10 cellular contexts compared by ENCODE assay signal in the genomic region with DNA sequence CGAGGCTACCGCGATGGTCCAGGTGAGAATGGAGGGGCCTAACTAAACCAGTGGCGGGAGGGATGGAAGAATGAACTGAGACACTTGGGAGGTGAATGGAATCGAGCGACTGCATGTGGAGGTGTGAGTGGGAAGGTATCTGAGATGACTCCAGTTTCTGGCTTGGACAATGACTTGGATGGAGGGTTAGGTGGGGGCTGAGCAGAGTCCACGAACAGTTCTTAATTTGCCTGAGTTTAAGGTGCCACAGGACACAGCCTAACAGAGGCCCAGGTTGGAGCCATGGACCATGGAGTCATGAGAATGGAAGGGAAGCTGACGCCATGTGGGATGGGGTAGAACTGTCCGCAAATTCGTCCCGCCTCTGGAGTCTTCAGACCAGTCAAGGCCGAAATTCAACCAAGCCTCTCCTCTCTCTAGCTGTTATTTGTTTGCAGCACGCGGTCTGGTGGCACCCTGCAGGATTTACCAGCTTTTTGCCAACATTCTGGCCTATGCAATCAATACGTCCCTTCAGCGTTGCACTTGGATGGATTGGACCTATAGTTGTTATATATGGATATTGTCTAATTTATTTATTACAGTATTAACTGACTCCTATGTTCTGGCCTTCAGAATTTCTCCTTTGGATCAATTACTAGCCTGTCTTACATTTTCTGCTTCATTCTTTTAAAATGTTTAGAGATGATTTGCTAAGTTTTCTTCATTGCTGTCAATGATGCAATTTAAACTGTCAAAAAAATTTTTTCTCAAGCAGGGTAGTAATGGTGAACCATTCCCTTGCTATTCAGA. TPM values are rescaled to one million over a fixed set of nuclear protein-coding genes. Genes with fewer than 3 reads are reported as not detected.
DNase-seq lines count a peak whose midpoint lies in the region; ATAC-seq and TF ChIP-seq lines count a peak whose summit lies in the region.
"Had no signal": no experiment of that assay in that cellular context is flagged by ENCODE, and none has a peak within 500 bp of the region (broad histone marks: within the 10 kb centered on the region; RNA-seq: fewer than 3 reads in every experiment).

No MANE protein-coding gene starts in this region.

- POLR2A ChIA-PET in BJ (lab: Charles Lee), result interaction anchor here (0.6 kb wide), 1 partner anchor 34 kb away, joined by 7 read pairs; no protein-coding TSS in a partner anchor
- POLR2A ChIA-PET in IMR-90 (lab: Charles Lee; ENCODE audit: unreplicated experiment), result no interaction called here

- H3K79me1 ChIP-seq in IMR-90 (ENCODE audit: low read depth in 1 of 2, low read length in 2 of 2), result peaks cover 23 to 31% of the 10 kb centered on the region in 2 experiments

- DNase-seq in BJ (ENCODE audit: low read depth) (no peak), IMR-90 (no peak), neural progenitor cell (ENCODE audit: low spot score) (no peak), glomerular visceral epithelial cell (ENCODE audit: extremely low spot score) (no peak), GM19238 (ENCODE audit: insufficient read length, low spot score) (no peak), activated gamma-delta T cell (lab: John Stamatoyannopoulos, UW) (no peak), NCI-H226 (no peak)

- H3K23ac ChIP-seq in IMR-90 (ENCODE audit: low read depth, low read length), result peak overlapping the region; percentile 92

- H3K36me3 ChIP-seq in BJ (ENCODE audit: control insufficient read depth, insufficient read depth, low read length) (peaks cover 2% of the 10 kb centered on the region; the same call in 1 of the 2 replicates), IMR-90 (ENCODE audit: control insufficient read depth, insufficient read depth, low read length) (peaks cover 11% of the 10 kb centered on the region), neural progenitor cell (no peaks in the 10 kb centered on the region)

- CTCF ChIA-PET in BJ (lab: Yijun Ruan, JAX), result interaction anchor here (0.5 to 6.5 kb wide), 11 partner anchors 10 to 325 kb away, joined by 3 to 57 read pairs (median 3); no protein-coding TSS in a partner anchor
- CTCF ChIA-PET in IMR-90 (lab: Yijun Ruan, JAX), result interaction anchor here (0.8 to 2.5 kb wide), 5 partner anchors 28 to 324 kb away, joined by 3 to 7 read pairs (median 3); partner anchors contain the start of gene MOB1A

- H3K9ac ChIP-seq in IMR-90 (ENCODE audit: low read depth, low read length) (peak overlapping the region; percentile 88), neural progenitor cell (peak overlapping the region; percentile 49)

- TF ChIP-seq POLR2A in IMR-90 (IDR thresholded peaks at IDR 0.05; ENCODE audit: low read depth, low read length), result no peak

- 0 out of 3 replicates have a peak overlapping the region, but pooled peaks have one; percentile 34 for H2BK15ac ChIP-seq in IMR-90 (ENCODE audit: low read depth, low read length)

- H3K56ac ChIP-seq in IMR-90 (ENCODE audit: extremely low read depth, insufficient read depth, low read length), result 0 out of 2 replicates have a peak overlapping the region, but pooled peaks have one; percentile 70

- peaks cover 48% of the 10 kb centered on the region for H3F3A ChIP-seq in neural progenitor cell (ENCODE audit: low read depth)

- H3K27me3 ChIP-seq in BJ (ENCODE audit: control insufficient read depth, insufficient read depth, low read length) (no peaks in the 10 kb centered on the region), IMR-90 (ENCODE audit: control insufficient read depth, insufficient read depth, low read length) (no peaks in the 10 kb centered on the region), neural progenitor cell (no peaks in the 10 kb centered on the region)

- peak overlapping the region; percentile 87 for H3K4me2 ChIP-seq in IMR-90 (ENCODE audit: low read depth, low read length)
- peak overlapping the region; percentile 94 for H3K4me2 ChIP-seq in neural progenitor cell

- dilution Hi-C loops in IMR-90 (cut with HindIII; ENCODE audit: low sequenced_read_pairs, unreplicated experiment), result no loop called here

- H4K8ac ChIP-seq in IMR-90 (ENCODE audit: low read depth in 2 of 2, low read length in 2 of 2), result peak overlapping the region; percentile 82 to 87

- H2AK5ac ChIP-seq in IMR-90 (ENCODE audit: low read depth, low read length), result peak overlapping the region; percentile 56; the same call in 1 of the 2 replicates

- peak overlapping the region; percentile 17 for H2BK5ac ChIP-seq in IMR-90 (ENCODE audit: low read depth, low read length, poor library complexity, severe bottlenecking)

- H3K9me3 Mint-ChIP-seq in neural progenitor cell, result no peaks in the 10 kb centered on the region
- H3K9me3 Mint-ChIP-seq: IgD-negative memory B cell had no signal

- H3K4ac ChIP-seq in IMR-90 (ENCODE audit: low read depth, low read length), result peak overlapping the region; percentile 86

- H4K5ac ChIP-seq in IMR-90 (ENCODE audit: low read depth, low read length), result peak overlapping the region; percentile 65

- H3K14ac ChIP-seq in IMR-90 (replicated peaks; ENCODE audit: low read depth, low read length), result peak overlapping the region; percentile 93

- peaks cover 3% of the 10 kb centered on the region for H3K4me1 Mint-ChIP-seq in neural progenitor cell

- H3K9me1 ChIP-seq in IMR-90 (ENCODE audit: insufficient read depth, low read length), result peaks cover 19% of the 10 kb centered on the region

- no peaks in the 10 kb centered on the region for H3K9me3 ChIP-seq in IMR-90 (ENCODE audit: control insufficient read depth, insufficient read depth, low read length)
- H3K9me3 ChIP-seq in neural progenitor cell (ENCODE audit: low read depth), result no peaks in the 10 kb centered on the region
- H3K9me3 ChIP-seq: mucosa of descending colon had no signal

- no peak for ATAC-seq in IMR-90 (ENCODE audit: low read depth)

- H3K27ac ChIP-seq in IMR-90 (ENCODE audit: insufficient read depth, low read length) (peak overlapping the region; percentile 54), cingulate gyrus (ENCODE audit: low read depth, low read length) (peak overlapping the region; percentile 41), neural progenitor cell (no peak overlapping the region)

- H3K4me1 ChIP-seq in IMR-90 (ENCODE audit: control insufficient read depth, insufficient read depth, low read length), result peaks cover 11% of the 10 kb centered on the region
- H3K4me1 ChIP-seq in neural progenitor cell, result peaks cover 8% of the 10 kb centered on the region

- H3K27ac Mint-ChIP-seq in neural progenitor cell, result no peak overlapping the region
- H3K27ac Mint-ChIP-seq: IgD-negative memory B cell had no signal

- no peak for TF ChIP-seq RAD21 in IMR-90 (IDR thresholded peaks at IDR 0.05; ENCODE audit: low read length)

- H4K91ac ChIP-seq in IMR-90 (ENCODE audit: insufficient read depth, low read depth, low read length), result peak overlapping the region; percentile 70; the same call in 1 of the 2 replicates

- peak overlapping the region; percentile 33; the same call in 1 of the 2 replicates for H2BK20ac ChIP-seq in IMR-90 (ENCODE audit: low read depth, low read length)

- H3K4me3 ChIP-seq in BJ (ENCODE audit: low read depth, low read length), result peak overlapping the region; percentile 53
- peak overlapping the region; percentile 68 for H3K4me3 ChIP-seq in IMR-90 (ENCODE audit: insufficient read depth, low read depth, low read length)
- H3K4me3 ChIP-seq in neural progenitor cell, result peak overlapping the region; percentile 68

- no peak overlapping the region for H3K4me3 Mint-ChIP-seq in neural progenitor cell

- WGBS in IMR-90 (ENCODE audit: extremely low coverage in 2 of 2, insufficient read length in 1 of 2), 2 experiments, result 11% methylated on average over 6 of the region's 16 CpGs; no CpG with 5 or more reads in 1 of the 2 experiments

- H2AFZ ChIP-seq in IMR-90 (replicated peaks; ENCODE audit: low read length, poor library complexity) (peak overlapping the region; percentile 99), neural progenitor cell (replicated peaks) (peak overlapping the region; percentile 99)

- H3K27me3 Mint-ChIP-seq in neural progenitor cell (ENCODE audit: insufficient read depth, low read depth), result no peaks in the 10 kb centered on the region
- H3K27me3 Mint-ChIP-seq: IgD-negative memory B cell had no signal

- H4K20me1 ChIP-seq in IMR-90 (ENCODE audit: insufficient read depth, low read length) (no peaks in the 10 kb centered on the region), neural progenitor cell (ENCODE audit: low read depth) (peaks cover 3% of the 10 kb centered on the region)

- peak overlapping the region; percentile 76; the same call in 1 of the 2 replicates for H2BK120ac ChIP-seq in IMR-90 (ENCODE audit: low read depth, low read length)

- peak overlapping the region; percentile 22; the same call in 1 of the 2 replicates for H3K18ac ChIP-seq in IMR-90 (ENCODE audit: low read depth, low read length)

- intact Hi-C loops in IMR-90 (cut with micrococcal nuclease), result no loop called here

- peak overlapping the region; percentile 96 for H2AK9ac ChIP-seq in IMR-90 (replicated peaks; ENCODE audit: low read depth, low read length, poor library complexity)

- peaks cover 2% of the 10 kb centered on the region for H3K36me3 Mint-ChIP-seq in neural progenitor cell
- H3K36me3 Mint-ChIP-seq: IgD-negative memory B cell had no signal

- BruUV-seq in IMR-90 (replicated peaks; lab: Mats Ljungman, UMichigan), result TSS peak; percentile 66

- H3K79me2 ChIP-seq in neural progenitor cell (ENCODE audit: low read depth), result peaks cover 11% of the 10 kb centered on the region

- TF ChIP-seq CTCF in BJ (IDR thresholded peaks at IDR 0.05; ENCODE audit: insufficient read depth, low read depth, low read length) (no peak), IMR-90 (conservative IDR thresholded peaks at IDR 0.05; ENCODE audit: low read depth, low read length) (no peak), neural progenitor cell (IDR thresholded peaks at IDR 0.05) (no peak)

- in situ Hi-C loops in IMR-90 (cut with MboI; ENCODE audit: low sequenced_read_pairs), result loop anchor here (10.0 to 25.0 kb wide), 2 partner anchors 224 to 311 kb away; partner anchors contain the start of genes DGUOK and STAMBP

RNA-seq across cellular contexts. Expression of gene BOLA3, which starts 0.9 kb away (rescaled TPM):
- 11.4 and 35.9 TPM in 2 replicates for polyA plus RNA-seq in BJ (2011; rRNA removed)
- polyA minus RNA-seq in BJ (2011; rRNA and poly(A)+ RNA removed), result 2.1 and 3.1 TPM in 2 replicates
- total RNA-seq in IMR-90 (2012; rRNA removed), result 13.3 and 36.4 TPM in 2 replicates
- 39.5 and 46.5 TPM in 2 replicates for polyA plus RNA-seq in IMR-90 (2012; rRNA removed)
- 24.7 and 34.8 TPM in 2 replicates for polyA plus RNA-seq in IMR-90 (2012; cell fraction: cytosol; rRNA removed)
- 3.3 and 13.2 TPM in 2 replicates for polyA plus RNA-seq in IMR-90 (2012; cell fraction: nucleus; rRNA removed; ENCODE audit: low replicate concordance)
- total RNA-seq in neural progenitor cell (ENCODE audit: low replicate concordance), result 56.2 and 76.5 TPM in 2 replicates

RNA-seq across cellular contexts. Expression of gene MOB1A, which starts 30.0 kb away (rescaled TPM):
- polyA plus RNA-seq in BJ (2011; rRNA removed), result 19.1 and 42.8 TPM in 2 replicates
- polyA minus RNA-seq in BJ (2011; rRNA and poly(A)+ RNA removed), result 23.2 and 28.7 TPM in 2 replicates
- 60.8 and 105 TPM in 2 replicates for total RNA-seq in IMR-90 (2012; rRNA removed)
- polyA plus RNA-seq in IMR-90 (2012; rRNA removed), result 15.4 and 21.0 TPM in 2 replicates
- 6.4 and 7.5 TPM in 2 replicates for polyA plus RNA-seq in IMR-90 (2012; cell fraction: cytosol; rRNA removed)
- 3.8 and 13.8 TPM in 2 replicates for polyA plus RNA-seq in IMR-90 (2012; cell fraction: nucleus; rRNA removed; ENCODE audit: low replicate concordance)
- total RNA-seq in neural progenitor cell (ENCODE audit: low replicate concordance), result 125 and 163 TPM in 2 replicates

RNA-seq across cellular contexts. Expression of gene MTHFD2, which starts 49.8 kb away (rescaled TPM):
- 282 and 380 TPM in 2 replicates for polyA plus RNA-seq in BJ (2011; rRNA removed)
- 200 and 277 TPM in 2 replicates for polyA minus RNA-seq in BJ (2011; rRNA and poly(A)+ RNA removed)
- 122 and 136 TPM in 2 replicates for total RNA-seq in IMR-90 (2012; rRNA removed)
- polyA plus RNA-seq in IMR-90 (2012; rRNA removed), result 53.5 and 66.8 TPM in 2 replicates
- polyA plus RNA-seq in IMR-90 (2012; cell fraction: cytosol; rRNA removed), result 38.4 and 49.1 TPM in 2 replicates
- 19.4 and 53.4 TPM in 2 replicates for polyA plus RNA-seq in IMR-90 (2012; cell fraction: nucleus; rRNA removed; ENCODE audit: low replicate concordance)
- total RNA-seq in neural progenitor cell (ENCODE audit: low replicate concordance), result 79.5 and 101 TPM in 2 replicates
